18 cellular contexts compared by ENCODE assay signal in the genomic region with DNA sequence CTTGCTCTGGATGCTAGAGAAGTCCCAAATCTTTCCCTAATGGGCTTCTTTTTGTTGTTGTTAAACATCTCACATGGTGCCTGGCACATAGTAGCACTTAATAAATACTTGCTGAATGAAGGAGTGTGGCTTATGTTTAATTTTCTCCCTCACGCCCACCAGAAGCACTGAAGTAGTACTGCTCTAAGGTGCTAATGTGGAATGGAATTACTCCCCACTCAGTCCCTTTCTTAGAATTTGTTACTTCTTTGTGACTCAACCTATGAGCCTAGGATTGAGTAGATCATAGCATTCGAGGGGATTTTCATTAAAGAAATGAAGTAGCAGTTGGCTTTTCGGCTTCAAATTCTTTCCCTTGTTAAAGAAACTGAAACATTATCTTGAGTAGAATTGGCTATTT.
DNase-seq lines count a peak whose midpoint lies in the region; ATAC-seq and TF ChIP-seq lines count a peak whose summit lies in the region.
"Had no signal": no experiment of that assay in that cellular context is flagged by ENCODE, and none has a peak within 500 bp of the region (broad histone marks: within the 10 kb centered on the region; RNA-seq: fewer than 3 reads in every experiment).

No MANE protein-coding gene starts in this region.

- H3K9me3 Mint-ChIP-seq in activated CD8-positive, alpha-beta memory T cell treated with anti-CD3 and anti-CD28 coated beads, Interleukin-2, amount 10 ng/mL, durations not matched to agents 7 days and 5 days (ENCODE audit: low read depth), result no peaks in the 10 kb centered on the region
- H3K9me3 Mint-ChIP-seq in activated T-helper 17 cell treated with anti-CD3 and anti-CD28 coated beads, Interleukin-2, amount 50 U/mL, for 72 hours, result peaks cover 16% of the 10 kb centered on the region
- peaks cover 7% of the 10 kb centered on the region for H3K9me3 Mint-ChIP-seq in stimulated activated naive CD8-positive, alpha-beta T cell treated with anti-CD3 and anti-CD28 coated beads, Interleukin-15, Interleukin-2, amounts not matched to agents 100 ng/mL and 50 ng/mL, for 24 hours

- peaks cover 19% of the 10 kb centered on the region for H3K4me1 Mint-ChIP-seq in activated CD8-positive, alpha-beta memory T cell treated with anti-CD3 and anti-CD28 coated beads, Interleukin-2, amount 10 ng/mL, durations not matched to agents 7 days and 5 days
- H3K4me1 Mint-ChIP-seq in activated T-helper 17 cell treated with anti-CD3 and anti-CD28 coated beads, Interleukin-2, amount 50 U/mL, for 72 hours, result peaks cover 21% of the 10 kb centered on the region
- peaks cover 54% of the 10 kb centered on the region for H3K4me1 Mint-ChIP-seq in stimulated activated naive CD8-positive, alpha-beta T cell treated with anti-CD3 and anti-CD28 coated beads, Interleukin-15, Interleukin-2, amounts not matched to agents 100 ng/mL and 50 ng/mL, for 24 hours (ENCODE audit: low read depth)

- no peaks in the 10 kb centered on the region for H3K9me3 ChIP-seq in psoas muscle

- H3K4me1 ChIP-seq in psoas muscle, result no peaks in the 10 kb centered on the region

- no peaks in the 10 kb centered on the region for H3K36me3 ChIP-seq in psoas muscle (ENCODE audit: insufficient read depth in 1 of 2, low read depth in 1 of 2)

- no peaks in the 10 kb centered on the region for H3K27me3 Mint-ChIP-seq in activated CD8-positive, alpha-beta memory T cell treated with anti-CD3 and anti-CD28 coated beads, Interleukin-2, amount 10 ng/mL, durations not matched to agents 7 days and 5 days
- peaks cover 5% of the 10 kb centered on the region for H3K27me3 Mint-ChIP-seq in activated T-helper 17 cell treated with anti-CD3 and anti-CD28 coated beads, Interleukin-2, amount 50 U/mL, for 72 hours
- no peaks in the 10 kb centered on the region for H3K27me3 Mint-ChIP-seq in stimulated activated naive CD8-positive, alpha-beta T cell treated with anti-CD3 and anti-CD28 coated beads, Interleukin-15, Interleukin-2, amounts not matched to agents 100 ng/mL and 50 ng/mL, for 24 hours

- H3K4me3 Mint-ChIP-seq in activated CD8-positive, alpha-beta memory T cell treated with anti-CD3 and anti-CD28 coated beads, Interleukin-2, amount 10 ng/mL, durations not matched to agents 7 days and 5 days, result no peak overlapping the region
- H3K4me3 Mint-ChIP-seq in activated T-helper 17 cell treated with anti-CD3 and anti-CD28 coated beads, Interleukin-2, amount 50 U/mL, for 72 hours, result peak overlapping the region; percentile 71
- peak overlapping the region; percentile 61 for H3K4me3 Mint-ChIP-seq in stimulated activated naive CD8-positive, alpha-beta T cell treated with anti-CD3 and anti-CD28 coated beads, Interleukin-15, Interleukin-2, amounts not matched to agents 100 ng/mL and 50 ng/mL, for 24 hours

- no peak for TF ChIP-seq CTCF in psoas muscle (IDR thresholded peaks at IDR 0.05)

- CTCF ChIA-PET in activated CD8-positive, alpha-beta memory T cell treated with anti-CD3 and anti-CD28 coated beads, Interleukin-2, amount 10 ng/mL, durations not matched to agents 7 days and 5 days (lab: Charles Lee), result interaction anchor here (0.8 to 1.1 kb wide), 2 partner anchors 16 to 21 kb away, joined by 3 read pairs; no protein-coding TSS in a partner anchor

- no peak for DNase-seq in activated CD8-positive, alpha-beta memory T cell treated with anti-CD3 and anti-CD28 coated beads, Interleukin-2, amount 10 ng/mL, durations not matched to agents 7 days and 5 days
- DNase-seq in activated CD8-positive, alpha-beta memory T cell treated with anti-CD3 and anti-CD28 coated beads, Interleukin-2, amount 50 U/mL, for 48 hours, result no peak
- peak; percentile 33 for DNase-seq in stimulated activated CD4-positive, alpha-beta T cell treated with anti-CD3 and anti-CD28 coated beads, Interleukin-15, amount 100 ng/mL, for 24 hours
- no peak for DNase-seq in stimulated activated CD4-positive, alpha-beta T cell treated with anti-CD3 and anti-CD28 coated beads, Interleukin-4, amount 100 ng/mL, for 1 hour
- no peak for DNase-seq in psoas muscle
- DNase-seq in KG1 (lab: John Stamatoyannopoulos, UW), result no peak
- DNase-seq: DMS79; GOT3; NCI-H1105 treated with DMSO at 0.1 percent for 48 hours; NCI-H1694 treated with DMSO at 0.1 percent for 48 hours; NCI-H510A; NCI-H748 treated with DMSO at 0.1 percent for 48 hours; NK-92 treated with Interleukin-12 subunit alpha and Interleukin-12 subunit beta, amount 100 ng/mL, for 24 hours had no signal

- intact Hi-C loops in psoas muscle (cut with DNase I), result no loop called here

- no peak overlapping the region for H3K4me3 ChIP-seq in psoas muscle

- 83 to 85% (median 84%) methylated on average over 3 of the region's 3 CpGs for WGBS in psoas muscle, 3 donors

- H3K27me3 ChIP-seq in psoas muscle (ENCODE audit: insufficient read depth in 3 of 3, low read length in 2 of 3), result no peaks in the 10 kb centered on the region

- H3K27ac Mint-ChIP-seq in activated CD8-positive, alpha-beta memory T cell treated with anti-CD3 and anti-CD28 coated beads, Interleukin-2, amount 10 ng/mL, durations not matched to agents 7 days and 5 days, result peak overlapping the region; percentile 50
- peak overlapping the region; percentile 90 for H3K27ac Mint-ChIP-seq in activated T-helper 17 cell treated with anti-CD3 and anti-CD28 coated beads, Interleukin-2, amount 50 U/mL, for 72 hours
- peak overlapping the region; percentile 89 for H3K27ac Mint-ChIP-seq in stimulated activated naive CD8-positive, alpha-beta T cell treated with anti-CD3 and anti-CD28 coated beads, Interleukin-15, Interleukin-2, amounts not matched to agents 100 ng/mL and 50 ng/mL, for 24 hours

- H3K36me3 Mint-ChIP-seq in activated CD8-positive, alpha-beta memory T cell treated with anti-CD3 and anti-CD28 coated beads, Interleukin-2, amount 10 ng/mL, durations not matched to agents 7 days and 5 days, result peaks cover 18% of the 10 kb centered on the region
- H3K36me3 Mint-ChIP-seq in activated T-helper 17 cell treated with anti-CD3 and anti-CD28 coated beads, Interleukin-2, amount 50 U/mL, for 72 hours (ENCODE audit: low read depth), result no peaks in the 10 kb centered on the region
- peaks cover 11% of the 10 kb centered on the region for H3K36me3 Mint-ChIP-seq in stimulated activated naive CD8-positive, alpha-beta T cell treated with anti-CD3 and anti-CD28 coated beads, Interleukin-15, Interleukin-2, amounts not matched to agents 100 ng/mL and 50 ng/mL, for 24 hours (ENCODE audit: low read depth)
- H3K36me3 Mint-ChIP-seq: CD14-positive monocyte had no signal

- H3K27ac ChIP-seq in psoas muscle, result no peak overlapping the region

- no peak for ATAC-seq in activated CD8-positive, alpha-beta memory T cell treated with anti-CD3 and anti-CD28 coated beads, Interleukin-2, amount 10 ng/mL, durations not matched to agents 7 days and 5 days
- peak; percentile 94 for ATAC-seq in activated T-helper 17 cell treated with anti-CD3 and anti-CD28 coated beads, Interleukin-2, amount 50 U/mL, for 72 hours (replicated peaks)
- no peak for ATAC-seq in psoas muscle
- ATAC-seq: HCT116, Right ventricle myocardium inferior had no signal
